17 cellular contexts compared by ENCODE assay signal in the genomic region with DNA sequence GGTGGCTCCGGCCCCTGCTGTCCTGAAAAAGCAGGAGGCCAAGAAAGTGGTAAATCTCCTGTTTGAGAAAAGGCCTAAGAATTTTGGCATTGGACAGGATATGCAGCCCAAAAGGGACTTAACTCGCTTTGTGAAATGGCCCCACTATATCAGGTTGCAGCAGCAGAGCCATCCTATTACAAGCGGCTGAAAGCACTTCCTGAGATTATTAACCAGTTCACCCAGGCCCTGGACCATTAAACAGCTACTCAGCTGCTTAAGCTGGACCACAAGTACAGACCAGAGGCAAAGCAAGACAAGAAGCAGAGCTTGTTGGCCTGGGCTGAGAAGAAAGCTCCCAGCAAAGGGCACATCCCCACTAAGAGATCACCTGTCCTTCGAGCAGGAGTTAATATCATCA.
"Had no signal": no experiment of that assay in that cellular context is flagged by ENCODE, and none has a peak within 500 bp of the region (broad histone marks: within the 10 kb centered on the region; RNA-seq: fewer than 3 reads in every experiment).

No MANE protein-coding gene starts in this region.

- FAIRE-seq: keratinocyte had no signal

- H3K9me3 ChIP-seq: esophagus squamous epithelium, gastroesophageal sphincter, right atrium auricular region, thoracic aorta, transverse colon had no signal

- H3K4me3 Mint-ChIP-seq: immature natural killer cell; stimulated activated effector memory CD8-positive, alpha-beta T cell treated with anti-CD3 and anti-CD28 coated beads, Interleukin-12 subunit alpha, Interleukin-12 subunit beta, amount 100 ng/mL, for 72 hours had no signal

- H3K36me3 Mint-ChIP-seq: immature natural killer cell; stimulated activated effector memory CD8-positive, alpha-beta T cell treated with anti-CD3 and anti-CD28 coated beads, Interleukin-12 subunit alpha, Interleukin-12 subunit beta, amount 100 ng/mL, for 72 hours had no signal

- ATAC-seq: gastroesophageal sphincter; left cardiac atrium; naive thymus-derived CD4-positive, alpha-beta T cell; stimulated activated effector memory CD8-positive, alpha-beta T cell treated with anti-CD3 and anti-CD28 coated beads, Interleukin-12 subunit alpha, Interleukin-12 subunit beta, amount 100 ng/mL, for 72 hours; stimulated activated naive CD8-positive, alpha-beta T cell treated with anti-CD3 and anti-CD28 coated beads, Interleukin-15, Interleukin-2, amounts not matched to agents 100 U/mL and 50 U/mL, for 24 hours had no signal

- H3K4me3 ChIP-seq: esophagus squamous epithelium, gastroesophageal sphincter, right atrium auricular region, thoracic aorta, transverse colon had no signal

- H3K9me3 Mint-ChIP-seq: immature natural killer cell; naive thymus-derived CD4-positive, alpha-beta T cell; stimulated activated effector memory CD8-positive, alpha-beta T cell treated with anti-CD3 and anti-CD28 coated beads, Interleukin-12 subunit alpha, Interleukin-12 subunit beta, amount 100 ng/mL, for 72 hours had no signal

- H3K4me1 ChIP-seq: esophagus squamous epithelium, gastroesophageal sphincter, right atrium auricular region, transverse colon had no signal

- H3K27me3 Mint-ChIP-seq: naive thymus-derived CD4-positive, alpha-beta T cell had no signal

- H3K27ac ChIP-seq: esophagus squamous epithelium, gastroesophageal sphincter, right atrium auricular region, thoracic aorta, transverse colon had no signal

- H3K36me3 ChIP-seq: esophagus squamous epithelium, gastroesophageal sphincter, right atrium auricular region, thoracic aorta, transverse colon had no signal

- H3K27ac Mint-ChIP-seq: immature natural killer cell; stimulated activated effector memory CD8-positive, alpha-beta T cell treated with anti-CD3 and anti-CD28 coated beads, Interleukin-12 subunit alpha, Interleukin-12 subunit beta, amount 100 ng/mL, for 72 hours had no signal

- H3K27me3 ChIP-seq: esophagus squamous epithelium, gastroesophageal sphincter, right atrium auricular region, transverse colon had no signal

- DNase-seq: esophagus squamous epithelium; foreskin fibroblast; glutamatergic neuron; immature natural killer cell; left cardiac atrium; mesendoderm; naive thymus-derived CD4-positive, alpha-beta T cell; posterior cingulate gyrus; stimulated activated CD4-positive, alpha-beta T cell treated with anti-CD3 and anti-CD28 coated beads, Interleukin-4, amount 100 ng/mL, for 1 hour; stimulated activated CD8-positive, alpha-beta memory T cell treated with anti-CD3 and anti-CD28 coated beads, Interleukin-4, amount 100 ng/mL, for 48 hours; stimulated activated naive CD8-positive, alpha-beta T cell treated with anti-CD3 and anti-CD28 coated beads, Interleukin-15, Interleukin-2, amounts not matched to agents 100 U/mL and 50 U/mL, for 24 hours; transverse colon had no signal
